18 cellular contexts compared by ENCODE assay signal in genomic region chr7:43769791-43770465, GRCh38.
"Had no signal": no experiment of that assay in that cellular context is flagged by ENCODE, and none has a peak within 500 bp of the region (broad histone marks: within the 10 kb centered on the region; RNA-seq: fewer than 3 reads in every experiment).

No MANE protein-coding gene starts in this region.

- H3K27ac Mint-ChIP-seq: activated naive CD4-positive, alpha-beta T cell treated with anti-CD3 and anti-CD28 coated beads, Interleukin-2, amount 10 ng/mL, durations not matched to agents 7 days and 5 days; progenitor cell of endocrine pancreas; stimulated activated naive B cell treated with anti-CD40 and anti-IgM and Interleukin-4, amounts not matched to agents 10 μg/mL and 1 μg/mL and 100 μg/mL, for 72 hours; T-cell had no signal

- H3K9me3 Mint-ChIP-seq: neural crest cell; stimulated activated naive B cell treated with anti-CD40 and anti-IgM and Interleukin-4, amounts not matched to agents 10 μg/mL and 1 μg/mL and 100 μg/mL, for 72 hours; T-cell had no signal

- H3K27me3 Mint-ChIP-seq: activated naive CD4-positive, alpha-beta T cell treated with anti-CD3 and anti-CD28 coated beads, Interleukin-2, amount 10 ng/mL, durations not matched to agents 7 days and 5 days; progenitor cell of endocrine pancreas; stimulated activated naive B cell treated with anti-CD40 and anti-IgM and Interleukin-4, amounts not matched to agents 10 μg/mL and 1 μg/mL and 100 μg/mL, for 72 hours; T-cell had no signal

- DNase-seq: activated CD4-positive, alpha-beta T cell treated with anti-CD3 and anti-CD28 coated beads for 1 hour; activated effector memory CD4-positive, alpha-beta T cell treated with anti-CD3 and anti-CD28 coated beads, Interleukin-2, amount 50 U/mL, for 16 hours; activated naive CD4-positive, alpha-beta T cell treated with anti-CD3 and anti-CD28 coated beads, Interleukin-2, amount 10 ng/mL, durations not matched to agents 7 days and 5 days; amygdala; cerebellar nuclear complex; effector memory CD4-positive, alpha-beta T cell; foreskin keratinocyte; left ventricle myocardium inferior; retina; stimulated activated CD4-positive, alpha-beta T cell treated with anti-CD3 and anti-CD28 coated beads, Interleukin-2, amount 100 ng/mL, for 48 hours; stimulated activated CD8-positive, alpha-beta memory T cell treated with anti-CD3 and anti-CD28 coated beads, Interleukin-4, amount 100 ng/mL, for 48 hours; stimulated activated naive B cell treated with anti-CD40 and anti-IgM and Interleukin-4, amounts not matched to agents 10 μg/mL and 1 μg/mL and 100 μg/mL, for 72 hours; T-cell; testis; trophoblast cell; WERI-Rb-1 had no signal

- H3K4me3 Mint-ChIP-seq: activated naive CD4-positive, alpha-beta T cell treated with anti-CD3 and anti-CD28 coated beads, Interleukin-2, amount 10 ng/mL, durations not matched to agents 7 days and 5 days; neural crest cell; stimulated activated naive B cell treated with anti-CD40 and anti-IgM and Interleukin-4, amounts not matched to agents 10 μg/mL and 1 μg/mL and 100 μg/mL, for 72 hours; T-cell had no signal

- H3K4me1 Mint-ChIP-seq: neural crest cell had no signal
